Comparison of ENCODE assay signal across 22 cellular contexts in genomic region chr11:87280143-87280542, GRCh38.
"Had no signal": no experiment of that assay in that cellular context is flagged by ENCODE, and none has a peak within 500 bp of the region (broad histone marks: within the 10 kb centered on the region; RNA-seq: fewer than 3 reads in every experiment).

No MANE protein-coding gene starts in this region.

- H3K9me3 Mint-ChIP-seq: IgD-negative memory B cell had no signal

- H3K4me2 ChIP-seq: KMS-11 had no signal

- H3K36me3 Mint-ChIP-seq: IgD-negative memory B cell had no signal

- H3K27ac Mint-ChIP-seq: IgD-negative memory B cell had no signal

- H3K4me3 ChIP-seq: K562 had no signal

- H3K9ac ChIP-seq: KMS-11 had no signal

- H3K4me1 Mint-ChIP-seq: IgD-negative memory B cell had no signal

- H3K27ac ChIP-seq: HL-60, KMS-11, RWPE1 had no signal

- DNase-seq: Kasumi-1, MM.1S, NCI-H1092 treated with DMSO at 0.1 percent for 48 hours, NCI-H1436, NCI-H187, NCI-H2029, NCI-H2081 treated with DMSO at 0.1 percent for 48 hours, NCI-H2171 treated with DMSO at 0.1 percent for 48 hours, NCI-H345, NCI-H446 treated with DMSO at 0.1 percent for 48 hours, NCI-H510A treated with DMSO at 0.1 percent for 48 hours, NCI-H526, NCI-H82, PC-3, SHP77 had no signal

- ATAC-seq: K562, Panc1, PC-3, SK-N-SH treated with all-trans-retinoic acid at 6 μM for 48 hours had no signal

- H3K4me3 Mint-ChIP-seq: IgD-negative memory B cell had no signal

- H3K27me3 Mint-ChIP-seq: IgD-negative memory B cell had no signal
